6 cellular contexts compared by ENCODE assay signal in genomic region chr22:23786261-23786710, GRCh38. TPM values are rescaled to one million over a fixed set of nuclear protein-coding genes. Genes with fewer than 3 reads are reported as not detected.
DNase-seq lines count a peak whose midpoint lies in the region; ATAC-seq and TF ChIP-seq lines count a peak whose summit lies in the region.

No MANE protein-coding gene starts in this region.

- H3K36me3 ChIP-seq in BJ (ENCODE audit: control insufficient read depth, insufficient read depth, low read length) (peaks cover 3% of the 10 kb centered on the region; the same call in 1 of the 2 replicates), liver (ENCODE audit: control insufficient read depth in 4 of 4, insufficient read depth in 3 of 4, low read depth in 1 of 4, low read length in 3 of 4) (no peaks in the 10 kb centered on the region)

- no peaks in the 10 kb centered on the region for H3K27me3 Mint-ChIP-seq in activated CD4-positive, alpha-beta memory T cell treated with anti-CD3 and anti-CD28 coated beads for 36 hours

- H3K27ac Mint-ChIP-seq in activated CD4-positive, alpha-beta memory T cell treated with anti-CD3 and anti-CD28 coated beads for 36 hours: peak overlapping the region; percentile 94

- ATAC-seq in GM19452 (IDR thresholded peaks at IDR 0.05; ENCODE audit: unreplicated experiment) (no peak), HG02938 (IDR thresholded peaks at IDR 0.05; ENCODE audit: unreplicated experiment) (no peak)

- peak overlapping the region; percentile 86 for H3K4me3 Mint-ChIP-seq in activated CD4-positive, alpha-beta memory T cell treated with anti-CD3 and anti-CD28 coated beads for 36 hours

- H3K27ac ChIP-seq in liver (ENCODE audit: low read depth in 1 of 2, low read length in 2 of 2): peak overlapping the region; percentile 99 to 100

- peak overlapping the region; percentile 2 to 57 for H3K9ac ChIP-seq in liver (ENCODE audit: low read depth in 1 of 2, low read length in 2 of 2)

- peak overlapping the region; percentile 25 for H3K4me3 ChIP-seq in BJ (ENCODE audit: low read depth, low read length)
- peak overlapping the region; percentile 46 to 83 (median 76) for H3K4me3 ChIP-seq in liver (ENCODE audit: low read depth in 1 of 3, low read length in 3 of 3)

- WGBS in liver: 23% methylated on average over 9 of the region's 9 CpGs

- no peak for TF ChIP-seq RAD21 in liver (IDR thresholded peaks at IDR 0.05)

- no peaks in the 10 kb centered on the region for H3K9me3 ChIP-seq in liver (ENCODE audit: control insufficient read depth in 4 of 4, low read length in 3 of 4)

- H3K27me3 ChIP-seq in BJ (ENCODE audit: control insufficient read depth, insufficient read depth, low read length): no peaks in the 10 kb centered on the region
- no peaks in the 10 kb centered on the region for H3K27me3 ChIP-seq in liver (ENCODE audit: control insufficient read depth in 4 of 4, insufficient read depth in 4 of 4, low read length in 3 of 4)

- POLR2A ChIA-PET in BJ (lab: Charles Lee): no interaction called here
- POLR2A ChIA-PET in activated CD4-positive, alpha-beta memory T cell treated with anti-CD3 and anti-CD28 coated beads for 36 hours (lab: Charles Lee): interaction anchor here (0.7 to 2.4 kb wide), 7 partner anchors 11 to 127 kb away, joined by 3 to 8 read pairs (median 4); partner anchors contain the start of genes MMP11 and ZNF70

- DNase-seq in BJ (ENCODE audit: low read depth) (no peak), Ammon's horn (ENCODE audit: low spot score) (no peak)
- no peak for DNase-seq in activated CD4-positive, alpha-beta memory T cell treated with anti-CD3 and anti-CD28 coated beads for 36 hours

- CTCF ChIA-PET in BJ (lab: Yijun Ruan, JAX): interaction anchor here (1.0 to 1.8 kb wide), 3 partner anchors 8 to 15 kb away, joined by 3 to 7 read pairs (median 3); no protein-coding TSS in a partner anchor
- CTCF ChIA-PET in activated CD4-positive, alpha-beta memory T cell treated with anti-CD3 and anti-CD28 coated beads for 36 hours (lab: Charles Lee): interaction anchor here (0.5 to 1.3 kb wide), 3 partner anchors 15 to 63 kb away, joined by 3 to 5 read pairs (median 3); no protein-coding TSS in a partner anchor

- TF ChIP-seq CTCF in BJ (IDR thresholded peaks at IDR 0.05; ENCODE audit: insufficient read depth, low read depth, low read length) (no peak), liver (IDR thresholded peaks at IDR 0.05; ENCODE audit: low read depth, low read length, missing input control) (no peak)

- peaks cover 25% of the 10 kb centered on the region for H3K4me1 Mint-ChIP-seq in activated CD4-positive, alpha-beta memory T cell treated with anti-CD3 and anti-CD28 coated beads for 36 hours (ENCODE audit: low read depth)

- intact Hi-C loops in activated CD4-positive, alpha-beta memory T cell treated with anti-CD3 and anti-CD28 coated beads for 36 hours (cut with micrococcal nuclease): loop anchor here (2.0 to 5.0 kb wide), 3 partner anchors 13 to 109 kb away; partner anchors contain the start of genes MIF, MMP11 and SLC2A11

- no peaks in the 10 kb centered on the region for H3K36me3 Mint-ChIP-seq in activated CD4-positive, alpha-beta memory T cell treated with anti-CD3 and anti-CD28 coated beads for 36 hours

- peaks cover 12 to 42% (median 31%) of the 10 kb centered on the region in 4 donors for H3K4me1 ChIP-seq in liver (ENCODE audit: control insufficient read depth in 4 of 4, insufficient read depth in 4 of 4, low read length in 3 of 4)

- H3K9me3 Mint-ChIP-seq in activated CD4-positive, alpha-beta memory T cell treated with anti-CD3 and anti-CD28 coated beads for 36 hours: no peaks in the 10 kb centered on the region

TF ChIP-seq in liver, 16 proteins besides CTCF, POLR2A, EP300 and RAD21 (continues in another document):
- no peak for TF ChIP-seq MAX (IDR thresholded peaks at IDR 0.05)
- no peak for TF ChIP-seq FOXA1 (IDR thresholded peaks at IDR 0.05)
- TF ChIP-seq TAF1 (conservative IDR thresholded peaks at IDR 0.05): no peak
- TF ChIP-seq EGR1 (IDR thresholded peaks at IDR 0.05; ENCODE audit: low read depth in 2 of 2): no peak
- peak in 1 of 2 donors; percentile 21 for TF ChIP-seq RXRA (IDR thresholded peaks at IDR 0.05)
- TF ChIP-seq REST (IDR thresholded peaks at IDR 0.05): no peak
- TF ChIP-seq ZBTB33 (IDR thresholded peaks at IDR 0.05): no peak
- TF ChIP-seq NR2F2 (IDR thresholded peaks at IDR 0.05): no peak
- TF ChIP-seq HNF4A (conservative IDR thresholded peaks at IDR 0.05): no peak
- TF ChIP-seq ATF3 (IDR thresholded peaks at IDR 0.05): no peak
- TF ChIP-seq SP1 (IDR thresholded peaks at IDR 0.05): peak; percentile 23
- TF ChIP-seq FOXA2 (IDR thresholded peaks at IDR 0.05): no peak
- TF ChIP-seq HNF4G (IDR thresholded peaks at IDR 0.05): no peak
- no peak for TF ChIP-seq YY1 (IDR thresholded peaks at IDR 0.05)
- no peak for TF ChIP-seq GABPA (IDR thresholded peaks at IDR 0.05 in 1 of 2, conservative IDR thresholded peaks at IDR 0.05 in 1 of 2)

RNA-seq across cellular contexts. Expression of gene SMARCB1, which starts 0.5 kb away (rescaled TPM):
- polyA plus RNA-seq in BJ (2011; rRNA removed) (136 and 174 TPM in 2 replicates), liver (10 to 100 TPM; 18.8 to 22.5 TPM)
- polyA minus RNA-seq in BJ (2011; rRNA and poly(A)+ RNA removed): 35.5 and 47.0 TPM in 2 replicates
- total RNA-seq in activated CD4-positive, alpha-beta memory T cell treated with anti-CD3 and anti-CD28 coated beads for 36 hours: 10 to 100 TPM; 71.3 to 72.5 TPM
- 10 to 100 TPM; 15.1 to 19.4 TPM for total RNA-seq in liver

RNA-seq across cellular contexts. Expression of gene MMP11, which starts 13.6 kb away (rescaled TPM):
- polyA plus RNA-seq in BJ (2011; rRNA removed) (14.5 and 38.1 TPM in 2 replicates), liver (under 1 TPM; 0.33 to 0.89 TPM)
- 12.7 and 13.6 TPM in 2 replicates for polyA minus RNA-seq in BJ (2011; rRNA and poly(A)+ RNA removed)
- 1 to 10 TPM in 1 of 2 experiments, under 1 TPM in 1; 0.70 to 1.0 TPM for total RNA-seq in activated CD4-positive, alpha-beta memory T cell treated with anti-CD3 and anti-CD28 coated beads for 36 hours
- 10 to 100 TPM in 1 of 2 donors, under 1 TPM in 1; 0.33 to 33.7 TPM for total RNA-seq in liver

RNA-seq across cellular contexts. Expression of gene CHCHD10, which starts 18.5 kb away (rescaled TPM):
- 22.1 and 22.5 TPM in 2 replicates for polyA plus RNA-seq in BJ (2011; rRNA removed)
- 38.2 and 54.1 TPM in 2 replicates for polyA minus RNA-seq in BJ (2011; rRNA and poly(A)+ RNA removed)
- total RNA-seq in activated CD4-positive, alpha-beta memory T cell treated with anti-CD3 and anti-CD28 coated beads for 36 hours: 100 to 1,000 TPM; 144 to 157 TPM
- 10 to 100 TPM; 13.4 to 24.0 TPM for total RNA-seq in liver
- polyA plus RNA-seq in liver: 100 to 1,000 TPM; 254 to 784 TPM

RNA-seq across cellular contexts. Expression of gene C22orf15, which starts 23.5 kb away (rescaled TPM):
- 2.6 and 4.0 TPM in 2 replicates for polyA plus RNA-seq in BJ (2011; rRNA removed)
- polyA minus RNA-seq in BJ (2011; rRNA and poly(A)+ RNA removed): 0.66 and 0.77 TPM in 2 replicates
- under 1 TPM; 0.31 to 0.90 TPM for total RNA-seq in activated CD4-positive, alpha-beta memory T cell treated with anti-CD3 and anti-CD28 coated beads for 36 hours
- total RNA-seq in liver: under 1 TPM; 0.14 to 0.17 TPM
- polyA plus RNA-seq in liver: under 1 TPM; 0.03 to 0.10 TPM

RNA-seq across cellular contexts. Expression of gene VPREB3, which starts 32.1 kb away (rescaled TPM):
- polyA plus RNA-seq in BJ (2011; rRNA removed) (0.21 TPM in 1 of 2 replicates, not detected in the other), liver (1 to 10 TPM in 1 of 2 donors, under 1 TPM in 1; 0.69 to 1.8 TPM)
- polyA minus RNA-seq in BJ (2011; rRNA and poly(A)+ RNA removed): 1.00 TPM in 1 of 2 replicates, not detected in the other
- not detected for total RNA-seq in activated CD4-positive, alpha-beta memory T cell treated with anti-CD3 and anti-CD28 coated beads for 36 hours
- total RNA-seq in liver: 1 to 10 TPM in 1 of 2 donors, not detected in 1; 3.2 TPM

Comparison
In these comparisons a context has a peak if more than half of its experiments do, and no peak if none do; other contexts are left out.
1. RNA of gene CHCHD10, which starts 18.5 kb away (total RNA-seq): 144 to 157 TPM in activated CD4-positive, alpha-beta memory T cell treated with anti-CD3 and anti-CD28 coated beads for 36 hours; 13.4 to 24.0 TPM in liver; every median in the first group is over 4 times any median in the second.